ENCODE assay signal across 18 cellular contexts in genomic region chr12:120425797-120426196, GRCh38. TPM values are rescaled to one million over a fixed set of nuclear protein-coding genes. Genes with fewer than 3 reads are reported as not detected.
DNase-seq lines count a peak whose midpoint lies in the region; ATAC-seq and TF ChIP-seq lines count a peak whose summit lies in the region.
"Had no signal": no experiment of that assay in that cellular context is flagged by ENCODE, and none has a peak within 500 bp of the region (broad histone marks: within the 10 kb centered on the region; RNA-seq: fewer than 3 reads in every experiment).

No MANE protein-coding gene starts in this region.

- no peak overlapping the region for H3K27ac ChIP-seq in endodermal cell (ENCODE audit: low read depth, low read length)
- H3K27ac ChIP-seq: 22Rv1, A549, C4-2B, GM23248 had no signal

- H3K4me3 ChIP-seq in Loucy (ENCODE audit: low read length, poor library complexity, severe bottlenecking) (no peak overlapping the region), endodermal cell (ENCODE audit: low read length) (no peak overlapping the region)
- H3K4me3 ChIP-seq: A549, GM23248 had no signal

- TF ChIP-seq CTCF in Loucy (conservative IDR thresholded peaks at IDR 0.05; ENCODE audit: low read length): no peak
- no peak for TF ChIP-seq CTCF in endodermal cell (conservative IDR thresholded peaks at IDR 0.05)
- no peak for TF ChIP-seq CTCF in progenitor cell of endocrine pancreas (IDR thresholded peaks at IDR 0.05; ENCODE audit: unreplicated experiment)

- no peaks in the 10 kb centered on the region for H3K36me3 Mint-ChIP-seq in endodermal cell (ENCODE audit: low read depth)
- no peaks in the 10 kb centered on the region for H3K36me3 Mint-ChIP-seq in progenitor cell of endocrine pancreas (ENCODE audit: insufficient read depth)
- H3K36me3 Mint-ChIP-seq: IgD-negative memory B cell had no signal

- peaks cover 31% of the 10 kb centered on the region for H3K4me1 Mint-ChIP-seq in endodermal cell
- H3K4me1 Mint-ChIP-seq in progenitor cell of endocrine pancreas (ENCODE audit: low read depth): peaks cover 3% of the 10 kb centered on the region

- no peaks in the 10 kb centered on the region for H3K4me1 ChIP-seq in Loucy (ENCODE audit: insufficient read depth, low read length, poor library complexity, severe bottlenecking)
- peaks cover 7% of the 10 kb centered on the region for H3K4me1 ChIP-seq in endodermal cell (ENCODE audit: control insufficient read depth, insufficient read depth, low read length)
- H3K4me1 ChIP-seq: A549, Caco-2 had no signal

- H3K27me3 ChIP-seq in Loucy (ENCODE audit: insufficient read depth, low read length, poor library complexity, severe bottlenecking) (no peaks in the 10 kb centered on the region), endodermal cell (ENCODE audit: control insufficient read depth, insufficient read depth, low read length, poor library complexity, severe bottlenecking) (no peaks in the 10 kb centered on the region)

- H3K9ac ChIP-seq in Loucy (ENCODE audit: low read depth, low read length, poor library complexity, severe bottlenecking) (no peak overlapping the region), endodermal cell (ENCODE audit: extremely low read depth, low read length, poor library complexity, severe bottlenecking) (no peak overlapping the region)
- H3K9ac ChIP-seq: GM23248 had no signal

- H3K27me3 Mint-ChIP-seq in endodermal cell (ENCODE audit: insufficient read depth) (no peaks in the 10 kb centered on the region), progenitor cell of endocrine pancreas (no peaks in the 10 kb centered on the region)

- intact Hi-C loops in Right ventricle myocardium superior (cut with DNase I) (no loop called here), cardiac septum (cut with DNase I) (no loop called here)

- ATAC-seq in Right ventricle myocardium superior (ENCODE audit: poor library complexity): peak; percentile 57
- ATAC-seq: HepG2 had no signal

- H3K4me3 Mint-ChIP-seq in endodermal cell (no peak overlapping the region), progenitor cell of endocrine pancreas (ENCODE audit: low read depth) (no peak overlapping the region)
- H3K4me3 Mint-ChIP-seq: CD4-positive, alpha-beta T cell had no signal

- H3K9me2 ChIP-seq in Loucy (replicated peaks; ENCODE audit: low read depth, low read length): no peaks in the 10 kb centered on the region

- H3K27ac Mint-ChIP-seq in endodermal cell: peak overlapping the region; percentile 88
- H3K27ac Mint-ChIP-seq in progenitor cell of endocrine pancreas: peak overlapping the region; percentile 81
- H3K27ac Mint-ChIP-seq: CD4-positive, alpha-beta T cell; IgD-negative memory B cell had no signal

- H3K9me3 ChIP-seq in Loucy (ENCODE audit: insufficient read depth, low read depth, low read length): no peaks in the 10 kb centered on the region
- H3K9me3 ChIP-seq in endodermal cell (ENCODE audit: control insufficient read depth, low read length): no peaks in the 10 kb centered on the region
- H3K9me3 ChIP-seq: A549, Caco-2 had no signal

- 0 out of 2 replicates have a peak overlapping the region, but pooled peaks have one; percentile 6 for H2AFZ ChIP-seq in Loucy (ENCODE audit: low read length)
- H2AFZ ChIP-seq: GM23248 had no signal

- DNase-seq in Right ventricle myocardium superior (no peak), cardiac septum (ENCODE audit: low spot score) (no peak), endodermal cell (no peak), progenitor cell of endocrine pancreas (ENCODE audit: low spot score, unreplicated experiment) (no peak), NCI-H2171 (lab: John Stamatoyannopoulos, UW) (no peak)
- no peak for DNase-seq in activated CD8-positive, alpha-beta memory T cell treated with anti-CD3 and anti-CD28 coated beads, Interleukin-2, amount 50 U/mL, for 4 hours
- DNase-seq: AML-193; Caco-2; CD4-positive, alpha-beta T cell; GM23248; H7 had no signal

- H4K20me1 ChIP-seq in Loucy (ENCODE audit: insufficient read depth, low read length, poor library complexity, severe bottlenecking): no peaks in the 10 kb centered on the region

- WGBS in endodermal cell (ENCODE audit: insufficient coverage in 1 of 2, insufficient read length in 1 of 2), 2 experiments: 60 to 77% methylated on average over 1 to 3 of the region's 3 CpGs

- H3K4me2 ChIP-seq in Loucy (ENCODE audit: low read depth, low read length, poor library complexity, severe bottlenecking): no peak overlapping the region
- H3K4me2 ChIP-seq: A549 had no signal

- no peaks in the 10 kb centered on the region for H3F3A ChIP-seq in Loucy (ENCODE audit: low read depth)

- H3K36me3 ChIP-seq in Loucy (ENCODE audit: insufficient read depth, low read length) (no peaks in the 10 kb centered on the region), endodermal cell (ENCODE audit: control insufficient read depth, insufficient read depth, low read length) (no peaks in the 10 kb centered on the region)

- H3K9me3 Mint-ChIP-seq in endodermal cell (peaks cover 3% of the 10 kb centered on the region), progenitor cell of endocrine pancreas (ENCODE audit: low read depth) (no peaks in the 10 kb centered on the region)
- H3K9me3 Mint-ChIP-seq: CD4-positive, alpha-beta T cell had no signal

- H3K79me2 ChIP-seq in Loucy (ENCODE audit: insufficient read depth, low read length): no peaks in the 10 kb centered on the region

RNA-seq across cellular contexts. Expression of gene COX6A1, which starts 12.1 kb away (rescaled TPM):
- 119 TPM for total RNA-seq in Right ventricle myocardium superior
- 232 TPM for total RNA-seq in cardiac septum
- 100 to 1,000 TPM; 344 to 354 TPM for total RNA-seq in endodermal cell
- polyA plus RNA-seq in endodermal cell (2013, experiment 1 of 2): 576 TPM
- polyA plus RNA-seq in endodermal cell (2013, experiment 2 of 2): 530 TPM
- 318 and 343 TPM in 2 replicates for total RNA-seq in progenitor cell of endocrine pancreas

RNA-seq across cellular contexts. Expression of gene TRIAP1, which starts 20.4 kb away (rescaled TPM):
- total RNA-seq in Right ventricle myocardium superior (15.1 TPM), cardiac septum (11.9 TPM), endodermal cell (10 to 100 TPM; 31.6 to 34.8 TPM), progenitor cell of endocrine pancreas (32.4 and 33.5 TPM in 2 replicates)
- 47.9 TPM for polyA plus RNA-seq in endodermal cell (2013, experiment 1 of 2)
- polyA plus RNA-seq in endodermal cell (2013, experiment 2 of 2): 46.5 TPM

RNA-seq across cellular contexts. Expression of gene GATC, which starts 20.4 kb away (rescaled TPM):
- total RNA-seq in Right ventricle myocardium superior (13.0 TPM), cardiac septum (12.9 TPM), endodermal cell (10 to 100 TPM; 24.5 to 33.2 TPM), progenitor cell of endocrine pancreas (28.0 and 30.9 TPM in 2 replicates)
- 23.9 TPM for polyA plus RNA-seq in endodermal cell (2013, experiment 1 of 2)
- polyA plus RNA-seq in endodermal cell (2013, experiment 2 of 2): 22.8 TPM

RNA-seq across cellular contexts. Expression of gene SRSF9, which starts 43.8 kb away (rescaled TPM):
- total RNA-seq in Right ventricle myocardium superior (38.9 TPM), cardiac septum (38.6 TPM), endodermal cell (100 to 1,000 TPM; 291 to 324 TPM), progenitor cell of endocrine pancreas (282 and 286 TPM in 2 replicates)
- polyA plus RNA-seq in endodermal cell (2013, experiment 1 of 2): 223 TPM
- polyA plus RNA-seq in endodermal cell (2013, experiment 2 of 2): 209 TPM

RNA-seq across cellular contexts. Expression of gene MSI1, which starts 56.8 kb away (rescaled TPM):
- total RNA-seq in Right ventricle myocardium superior: 5.4 TPM
- 9.7 TPM for total RNA-seq in cardiac septum
- 100 to 1,000 TPM in 1 of 2 donors, 10 to 100 TPM in 1; 92.8 to 105 TPM for total RNA-seq in endodermal cell
- 123 TPM for polyA plus RNA-seq in endodermal cell (2013, experiment 1 of 2)
- 104 TPM for polyA plus RNA-seq in endodermal cell (2013, experiment 2 of 2)
- 122 and 127 TPM in 2 replicates for total RNA-seq in progenitor cell of endocrine pancreas
- total RNA-seq: CD4-positive, alpha-beta T cell; GM23248 had no signal
- polyA plus RNA-seq: BJ, GM23248, IgD-negative memory B cell had no signal
